ENCODE assay signal across 1 cellular context in genomic region chr4:70855464-70855863, GRCh38.
TF ChIP-seq lines count a peak whose summit lies in the region.

No MANE protein-coding gene starts in this region.

TF ChIP-seq in HepG2, 621 proteins besides CTCF, POLR2A, EP300 and RAD21 (continued from another document):
- no peak for TF ChIP-seq ZNF770 (CRISPR knock-in tag; IDR thresholded peaks at IDR 0.05)
- peak in 1 of 2 experiments; percentile 85; a peak in 3 of 4 replicates for TF ChIP-seq MAFK (conservative IDR thresholded peaks at IDR 0.05 in 1 of 2, IDR thresholded peaks at IDR 0.05 in 1 of 2; ENCODE audit: low read length in 2 of 2)
- peak; percentile 65 for TF ChIP-seq MAFF (IDR thresholded peaks at IDR 0.05; ENCODE audit: low read depth, low read length)
- TF ChIP-seq PPARG (CRISPR knock-in tag; conservative IDR thresholded peaks at IDR 0.05), result no peak
TF ChIP-seq in HepG2: peak in this region for 2.
